ENCODE assay signal across 9 cellular contexts in the genomic region with DNA sequence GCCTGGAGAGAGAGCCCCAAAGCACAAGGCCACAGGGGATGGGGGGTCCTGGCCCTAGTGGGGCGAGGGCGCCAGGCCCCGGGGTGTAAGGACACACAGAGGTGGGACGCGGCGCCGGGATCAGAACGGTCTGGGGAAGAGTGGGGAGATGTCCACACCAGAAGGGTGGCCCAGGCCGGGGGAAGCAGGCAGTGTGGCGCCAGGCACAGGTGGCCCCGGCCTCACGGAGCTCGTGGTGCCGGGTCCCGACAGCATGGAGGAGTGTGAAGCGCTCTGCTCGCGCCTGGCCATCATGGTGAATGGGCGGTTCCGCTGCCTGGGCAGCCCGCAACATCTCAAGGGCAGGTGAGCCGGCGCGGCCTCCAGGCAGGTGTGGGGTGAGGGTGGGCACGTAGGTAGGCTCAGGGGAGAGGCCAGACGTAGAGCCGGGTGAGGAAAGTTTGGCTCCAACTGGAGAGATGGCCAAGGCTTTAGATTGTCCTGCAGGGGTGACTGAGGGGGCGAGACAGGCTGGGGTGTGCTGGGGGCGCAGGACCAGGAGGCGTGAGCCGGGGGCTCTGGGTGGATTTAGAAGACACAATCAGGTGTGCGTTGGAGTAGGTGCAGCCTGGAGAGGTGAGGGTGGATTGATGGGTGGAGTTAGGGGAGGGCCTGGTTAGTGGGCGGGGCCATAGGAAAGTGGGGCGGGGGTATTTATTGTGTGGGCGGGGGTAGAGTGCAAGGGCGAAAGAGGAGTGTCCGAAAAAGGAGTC. TPM values are rescaled to one million over a fixed set of nuclear protein-coding genes. Genes with fewer than 3 reads are reported as not detected.
DNase-seq lines count a peak whose midpoint lies in the region; ATAC-seq and TF ChIP-seq lines count a peak whose summit lies in the region.
"Had no signal": no experiment of that assay in that cellular context is flagged by ENCODE, and none has a peak within 500 bp of the region (broad histone marks: within the 10 kb centered on the region; RNA-seq: fewer than 3 reads in every experiment).

No MANE protein-coding gene starts in this region.

- H4K20me1 ChIP-seq in BLaER1, result no peaks in the 10 kb centered on the region

- peak overlapping the region; percentile 94 for H3K4me2 ChIP-seq in BLaER1

- DNase-seq in H7 (peak; percentile 94), RWPE2 (ENCODE audit: low spot score) (no peak), lower lobe of right lung (peak; percentile 50), T-helper 9 cell (no peak), GM10266 (ENCODE audit: extremely low spot score) (no peak), AML-193 (lab: John Stamatoyannopoulos, UW) (no peak)

- ATAC-seq in RWPE2 (ENCODE audit: low read depth), result no peak
- ATAC-seq in lower lobe of right lung, result peak; percentile 20 to 40
- no peak for ATAC-seq in activated CD4-positive, CD25-positive, alpha-beta regulatory T cell treated with anti-CD3 and anti-CD28 coated beads, Interleukin-2, amount 50 U/mL, for 24 hours

- H3K4me1 ChIP-seq in BLaER1 (peaks cover 43% of the 10 kb centered on the region), RWPE2 (ENCODE audit: insufficient read depth, poor library complexity, severe bottlenecking) (peaks cover 17% of the 10 kb centered on the region), lower lobe of right lung (peaks cover 45% of the 10 kb centered on the region)

- no peak overlapping the region for H3K4me3 ChIP-seq in BLaER1
- peak overlapping the region; percentile 52 for H3K4me3 ChIP-seq in H7 (ENCODE audit: insufficient read depth, low read depth, low read length)
- no peak overlapping the region for H3K4me3 ChIP-seq in RWPE2 (ENCODE audit: severe bottlenecking)
- peak overlapping the region; percentile 73 for H3K4me3 ChIP-seq in lower lobe of right lung

- TF ChIP-seq CTCF in RWPE2 (IDR thresholded peaks at IDR 0.05; ENCODE audit: poor library complexity, severe bottlenecking) (no peak), lower lobe of right lung (IDR thresholded peaks at IDR 0.05) (no peak), GM10266 (IDR thresholded peaks at IDR 0.05; ENCODE audit: control insufficient read depth, insufficient read depth, low read depth, missing control alignments) (no peak)

- H3K36me3 ChIP-seq in BLaER1 (no peaks in the 10 kb centered on the region), H7 (replicated peaks; ENCODE audit: control insufficient read depth, insufficient read depth, low read length) (peaks cover 1% of the 10 kb centered on the region; the same call in 1 of the 2 replicates), RWPE2 (ENCODE audit: low read depth) (no peaks in the 10 kb centered on the region), lower lobe of right lung (no peaks in the 10 kb centered on the region)

- H3K27ac ChIP-seq in BLaER1, result no peak overlapping the region
- peak overlapping the region; percentile 79 for H3K27ac ChIP-seq in RWPE2 (ENCODE audit: poor library complexity, severe bottlenecking)
- no peak overlapping the region for H3K27ac ChIP-seq in lower lobe of right lung
- H3K27ac ChIP-seq: C4-2B had no signal

- H3K9me3 ChIP-seq in BLaER1 (no peaks in the 10 kb centered on the region), RWPE2 (ENCODE audit: severe bottlenecking) (no peaks in the 10 kb centered on the region), lower lobe of right lung (no peaks in the 10 kb centered on the region)

- H3K27me3 ChIP-seq in BLaER1, result no peaks in the 10 kb centered on the region
- peaks cover 26% of the 10 kb centered on the region for H3K27me3 ChIP-seq in H7 (ENCODE audit: control insufficient read depth, insufficient read depth, low read length)
- H3K27me3 ChIP-seq in RWPE2 (ENCODE audit: insufficient read depth, poor library complexity, severe bottlenecking), result no peaks in the 10 kb centered on the region
- H3K27me3 ChIP-seq in lower lobe of right lung (ENCODE audit: low read depth), result no peaks in the 10 kb centered on the region

- intact Hi-C loops in lower lobe of right lung (cut with DNase I), result no loop called here

- H3K9ac ChIP-seq in BLaER1, result no peak overlapping the region

RNA-seq across cellular contexts. Expression of a gene that starts 2.9 kb away (rescaled TPM):
- 46.0 and 48.7 TPM in 2 replicates for total RNA-seq in H7 (2014; rRNA removed; shearing (Covaris generic))
- 83.5 TPM for total RNA-seq in lower lobe of right lung

RNA-seq across cellular contexts. Expression of a gene that starts 24.2 kb away (rescaled TPM):
- total RNA-seq in H7 (2014; rRNA removed; shearing (Covaris generic)), result 17.9 and 19.7 TPM in 2 replicates
- 53.3 TPM for total RNA-seq in lower lobe of right lung

RNA-seq across cellular contexts. Expression of a gene that starts 31.1 kb away (rescaled TPM):
- 226 and 283 TPM in 2 replicates for total RNA-seq in H7 (2014; rRNA removed; shearing (Covaris generic))
- total RNA-seq in lower lobe of right lung, result 158 TPM

RNA-seq across cellular contexts. Expression of a gene that starts 37.7 kb away (rescaled TPM):
- 440 and 495 TPM in 2 replicates for total RNA-seq in H7 (2014; rRNA removed; shearing (Covaris generic))
- total RNA-seq in lower lobe of right lung, result 158 TPM

RNA-seq across cellular contexts. Expression of a gene that starts 39.7 kb away (rescaled TPM):
- total RNA-seq in H7 (2014; rRNA removed; shearing (Covaris generic)), result 620 and 671 TPM in 2 replicates
- total RNA-seq in lower lobe of right lung, result 378 TPM

Comparison
In these comparisons a context has a peak if more than half of its experiments do, and no peak if none do; other contexts are left out.
1. H3K4me3 ChIP-seq: peak in H7 (single experiment) and lower lobe of right lung (single experiment); none in BLaER1 (single experiment) and RWPE2 (single experiment).
2. DNase-seq: peak in H7 (single experiment) and lower lobe of right lung (single experiment); none in RWPE2 (single experiment), T-helper 9 cell (single experiment), GM10266 (single experiment) and AML-193 (0 of 2).
3. ATAC-seq: peak in lower lobe of right lung (2 of 2); none in RWPE2 (single experiment) and activated CD4-positive, CD25-positive, alpha-beta regulatory T cell treated with anti-CD3 and anti-CD28 coated beads, Interleukin-2, amount 50 U/mL, for 24 hours (0 of 2).